Comparison of ENCODE assay signal across 9 cellular contexts in the genomic region with DNA sequence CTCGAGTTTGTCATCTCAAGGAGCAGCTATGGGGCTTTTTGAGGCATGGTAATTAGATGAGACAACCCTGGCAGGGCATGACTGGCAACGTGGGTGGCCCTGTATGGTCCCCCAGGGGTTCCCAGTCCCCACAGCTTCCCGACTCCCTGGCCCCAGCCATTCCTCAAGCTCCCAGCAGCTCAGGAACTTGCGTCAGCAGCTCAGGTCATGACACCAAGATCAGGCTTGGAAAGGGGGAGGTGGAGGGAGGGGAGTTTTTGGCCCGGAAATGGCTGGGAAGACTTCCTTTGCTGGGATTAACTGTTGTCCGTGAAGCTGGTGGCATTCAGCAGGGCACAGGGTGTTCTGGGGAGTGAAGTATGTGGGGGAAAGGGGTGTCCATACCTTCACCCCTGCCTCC. TPM values are rescaled to one million over a fixed set of nuclear protein-coding genes. Genes with fewer than 3 reads are reported as not detected.
DNase-seq lines count a peak whose midpoint lies in the region; ATAC-seq and TF ChIP-seq lines count a peak whose summit lies in the region.
"Had no signal": no experiment of that assay in that cellular context is flagged by ENCODE, and none has a peak within 500 bp of the region (broad histone marks: within the 10 kb centered on the region; RNA-seq: fewer than 3 reads in every experiment).

No MANE protein-coding gene starts in this region.

- no peak overlapping the region for H3K4me3 ChIP-seq in AG04449 (ENCODE audit: low read depth, low read length)
- H3K4me3 ChIP-seq in adrenal gland = no peak overlapping the region
- H3K4me3 ChIP-seq in ascending aorta = no peak overlapping the region
- H3K4me3 ChIP-seq: upper lobe of right lung had no signal

- CTCF ChIA-PET in AG04449 (lab: Yijun Ruan, JAX) = interaction anchor here (1.0 to 11.1 kb wide), 10 partner anchors 9 to 197 kb away, joined by 3 to 90 read pairs (median 7); a partner anchor contains a TSS

- in situ Hi-C loops in GM13977 (cut with MboI; ENCODE audit: low pct_unique_long_range_greater_than_20kb, low sequenced_read_pairs, unreplicated experiment) = no loop called here

- H3K36me3 ChIP-seq in adrenal gland (replicated peaks in 1 of 2) = no peaks in the 10 kb centered on the region
- H3K36me3 ChIP-seq in ascending aorta = no peaks in the 10 kb centered on the region
- H3K36me3 ChIP-seq: BE2C had no signal

- H3K27ac ChIP-seq in adrenal gland = peak overlapping the region in 3 of 5 donors; percentile 21 to 79 (median 68)
- H3K27ac ChIP-seq in ascending aorta = no peak overlapping the region
- H3K27ac ChIP-seq: upper lobe of right lung had no signal

- intact Hi-C loops in adrenal gland (cut with DNase I) (no loop called here), ascending aorta (cut with DNase I) (no loop called here)

- TF ChIP-seq POLR2A in adrenal gland (IDR thresholded peaks at IDR 0.05) = no peak

- H3K9me3 ChIP-seq in adrenal gland (replicated peaks in 1 of 3) = no peaks in the 10 kb centered on the region
- no peaks in the 10 kb centered on the region for H3K9me3 ChIP-seq in ascending aorta
- H3K9me3 ChIP-seq: BE2C, upper lobe of right lung had no signal

- H3K27me3 ChIP-seq in adrenal gland = no peaks in the 10 kb centered on the region
- H3K27me3 ChIP-seq in ascending aorta = no peaks in the 10 kb centered on the region
- H3K27me3 ChIP-seq: BE2C, upper lobe of right lung had no signal

- no peaks in the 10 kb centered on the region for H3K4me1 ChIP-seq in adrenal gland (replicated peaks in 1 of 2)
- H3K4me1 ChIP-seq in ascending aorta = no peaks in the 10 kb centered on the region
- H3K4me1 ChIP-seq: upper lobe of right lung had no signal

- peak; percentile 34 for DNase-seq in AG04449 (ENCODE audit: low read depth, low spot score)
- DNase-seq in adrenal gland = peak in 6 of 7 donors; percentile 35 to 74 (median 57)
- peak; percentile 78 for DNase-seq in islet precursor cell
- no peak for DNase-seq in ascending aorta (ENCODE audit: low spot score in 2 of 2)
- DNase-seq in GM13977 (ENCODE audit: low spot score) = no peak
- DNase-seq: mammary epithelial cell, upper lobe of right lung had no signal

- TF ChIP-seq CTCF in AG04449 (IDR thresholded peaks at IDR 0.05; ENCODE audit: insufficient read depth, low read length, missing control alignments) (no peak), adrenal gland (IDR thresholded peaks at IDR 0.05) (no peak), ascending aorta (IDR thresholded peaks at IDR 0.05) (no peak), GM13977 (IDR thresholded peaks at IDR 0.05; ENCODE audit: extremely low read depth, insufficient read depth, missing control alignments) (no peak)

- POLR2A ChIA-PET in AG04449 (lab: Yijun Ruan, JAX) = no interaction called here

- ATAC-seq in HG02642 (IDR thresholded peaks at IDR 0.05; ENCODE audit: poor library complexity, unreplicated experiment) = no peak
- ATAC-seq: upper lobe of right lung had no signal

- WGBS in adrenal gland, 4 donors = 40 to 49% (median 45%) methylated on average over 4 to 6 of the region's 6 CpGs

RNA-seq across cellular contexts. Expression of a gene that starts 10.4 kb away (rescaled TPM):
- total RNA-seq in adrenal gland (1 to 10 TPM in 7 of 8 donors, under 1 TPM in 1; 0.87 to 9.1 (median 2.5) TPM), ascending aorta (9.7 TPM)
- polyA plus RNA-seq in adrenal gland = 1 to 10 TPM; 1.9 to 5.9 (median 5.5) TPM
- total RNA-seq: mammary epithelial cell had no signal
- polyA plus RNA-seq: mammary epithelial cell had no signal

RNA-seq across cellular contexts. Expression of a gene that starts 11.6 kb away (rescaled TPM):
- total RNA-seq in adrenal gland = not detected
- not detected for polyA plus RNA-seq in adrenal gland
- not detected for total RNA-seq in ascending aorta
- total RNA-seq: mammary epithelial cell, upper lobe of right lung had no signal
- polyA plus RNA-seq: mammary epithelial cell had no signal

RNA-seq across cellular contexts. Expression of a gene that starts 31.7 kb away (rescaled TPM):
- total RNA-seq in adrenal gland = 1 to 10 TPM in 7 of 8 donors, under 1 TPM in 1; 0.79 to 4.9 (median 2.7) TPM
- 1 to 10 TPM in 2 of 3 donors, under 1 TPM in 1; 0.97 to 2.4 (median 1.0) TPM for polyA plus RNA-seq in adrenal gland
- not detected for total RNA-seq in ascending aorta

RNA-seq across cellular contexts. Expression of a gene that starts 31.7 kb away (rescaled TPM):
- total RNA-seq in adrenal gland (10 to 100 TPM in 7 of 8 donors, 1 to 10 TPM in 1; 5.0 to 18.8 (median 14.1) TPM), ascending aorta (2.9 TPM)
- 10 to 100 TPM; 14.2 to 29.0 (median 15.5) TPM for polyA plus RNA-seq in adrenal gland

RNA-seq across cellular contexts. Expression of a gene that starts 32.8 kb away (rescaled TPM):
- total RNA-seq in adrenal gland = 10 to 100 TPM; 20.3 to 46.2 (median 25.5) TPM
- 10 to 100 TPM; 28.8 to 63.0 (median 47.7) TPM for polyA plus RNA-seq in adrenal gland
- total RNA-seq in ascending aorta = 19.9 TPM

Comparison
In these comparisons a context has a peak if more than half of its experiments do, and no peak if none do; other contexts are left out.
1. DNase-seq: peak in AG04449 (single experiment), adrenal gland (6 of 7) and islet precursor cell (single experiment); none in ascending aorta (0 of 2) and GM13977 (single experiment).
2. H3K27ac ChIP-seq: peak in adrenal gland (3 of 5); none in ascending aorta (0 of 2).